In genomic region chr12:22101749-22102243, GRCh38 we compare ENCODE assay signal across 9 cellular contexts. TPM values are rescaled to one million over a fixed set of nuclear protein-coding genes. Genes with fewer than 3 reads are reported as not detected.
DNase-seq lines count a peak whose midpoint lies in the region; ATAC-seq and TF ChIP-seq lines count a peak whose summit lies in the region.
"Had no signal": no experiment of that assay in that cellular context is flagged by ENCODE, and none has a peak within 500 bp of the region (broad histone marks: within the 10 kb centered on the region; RNA-seq: fewer than 3 reads in every experiment).

No MANE protein-coding gene starts in this region.

- POLR2A ChIA-PET in AG04450 (lab: Yijun Ruan, JAX) (no interaction called here), HEK293T (lab: Yijun Ruan, JAX) (no interaction called here)

- peaks cover 7% of the 10 kb centered on the region for H3K27me3 ChIP-seq in AG04450 (ENCODE audit: control insufficient read depth, insufficient read depth, low read length)
- no peaks in the 10 kb centered on the region for H3K27me3 ChIP-seq in MG63

- H3K9me3 ChIP-seq in AG04450 (ENCODE audit: control insufficient read depth, insufficient read depth, low read length) (no peaks in the 10 kb centered on the region), MG63 (peaks cover 3% of the 10 kb centered on the region; the same call in 1 of the 2 replicates)

- H3K27ac ChIP-seq in AG04450 (ENCODE audit: low read depth, low read length) = no peak overlapping the region

- TF ChIP-seq CTCF in AG04450 (IDR thresholded peaks at IDR 0.05; ENCODE audit: low read depth, low read length) = no peak

- H3K36me3 ChIP-seq in MG63 = no peaks in the 10 kb centered on the region

- peak; percentile 59 for DNase-seq in AG04450 (ENCODE audit: low read depth, low spot score)
- peak; percentile 92 for DNase-seq in MG63
- peak; percentile 71 for DNase-seq in fibroblast of the conjunctiva (ENCODE audit: low read depth)
- DNase-seq in smooth muscle cell of the brain vasculature (ENCODE audit: low read depth, low spot score) = peak; percentile 35
- no peak for DNase-seq in HEK293T (ENCODE audit: extremely low spot score)
- no peak for DNase-seq in NCI-H1105 (lab: John Stamatoyannopoulos, UW)
- no peak for DNase-seq in NCI-H1436 treated with DMSO at 0.1 percent for 48 hours (lab: John Stamatoyannopoulos, UW)
- DNase-seq: activated naive CD8-positive, alpha-beta T cell treated with anti-CD3 and anti-CD28 coated beads, Interleukin-2, amount 10 ng/mL, durations not matched to agents 7 days and 5 days had no signal

- peak; percentile 48 for ATAC-seq in GM19035 (IDR thresholded peaks at IDR 0.05; ENCODE audit: unreplicated experiment)

- CTCF ChIA-PET in AG04450 (lab: Charles Lee) = interaction anchor here (0.7 to 4.3 kb wide), 7 partner anchors 19 to 358 kb away, joined by 3 to 45 read pairs (median 4); no protein-coding TSS in a partner anchor
- CTCF ChIA-PET in HEK293T (lab: Yijun Ruan, JAX) = interaction anchor here (0.6 kb wide), 1 partner anchor 234 kb away, joined by 6 read pairs; no protein-coding TSS in a partner anchor

- H3K4me3 ChIP-seq in AG04450 (ENCODE audit: low read depth, low read length) = no peak overlapping the region
- H3K4me3 ChIP-seq in MG63 = no peak overlapping the region

TF ChIP-seq in HEK293T, 16 proteins besides CTCF, POLR2A, EP300 and RAD21:
- TF ChIP-seq ARNT (IDR thresholded peaks at IDR 0.05) (no peak), BHLHE40 (IDR thresholded peaks at IDR 0.05; ENCODE audit: borderline replicate concordance) (no peak), FOXM1 (IDR thresholded peaks at IDR 0.05; ENCODE audit: borderline replicate concordance) (no peak), PKNOX1 (IDR thresholded peaks at IDR 0.05) (no peak), CTBP1 (IDR thresholded peaks at IDR 0.05; ENCODE audit: borderline replicate concordance) (no peak), ZNF384 (IDR thresholded peaks at IDR 0.05) (no peak), FOXA1 (IDR thresholded peaks at IDR 0.05) (no peak), TARDBP (IDR thresholded peaks at IDR 0.05) (no peak)

RNA-seq across cellular contexts. Expression of gene CMAS, which starts 55.8 kb away (rescaled TPM):
- 22.4 and 31.7 TPM in 2 replicates for polyA plus RNA-seq in AG04450 (2011; rRNA removed)
- polyA minus RNA-seq in AG04450 (2011; rRNA and poly(A)+ RNA removed) = 3.6 and 5.7 TPM in 2 replicates
- 30.9 and 49.8 TPM in 2 replicates for total RNA-seq in MG63 (2014; rRNA removed; shearing (Covaris generic); ENCODE audit: low replicate concordance)

Comparison
In these comparisons a context has a peak if more than half of its experiments do, and no peak if none do; other contexts are left out.
1. DNase-seq: peak in AG04450 (single experiment), MG63 (single experiment), fibroblast of the conjunctiva (single experiment) and smooth muscle cell of the brain vasculature (single experiment); none in HEK293T (single experiment), NCI-H1105 (single experiment) and NCI-H1436 treated with DMSO at 0.1 percent for 48 hours (single experiment).